Comparison of ENCODE assay signal across 8 cellular contexts in genomic region chr15:64092075-64092820, GRCh38. TPM values are rescaled to one million over a fixed set of nuclear protein-coding genes. Genes with fewer than 3 reads are reported as not detected.
DNase-seq lines count a peak whose midpoint lies in the region; ATAC-seq and TF ChIP-seq lines count a peak whose summit lies in the region.

No MANE protein-coding gene starts in this region.

- H3K9me3 Mint-ChIP-seq in activated naive CD4-positive, alpha-beta T cell treated with anti-CD3 and anti-CD28 coated beads, Interleukin-2, amount 10 ng/mL, durations not matched to agents 7 days and 5 days, result peaks cover 2% of the 10 kb centered on the region
- peaks cover 4% of the 10 kb centered on the region for H3K9me3 Mint-ChIP-seq in T-helper 2 cell treated with Interferon-gamma antibody and Interleukin-4, amounts not matched to agents 5 μg/mL and 100 μg/mL, for 36 hours

- peaks cover 24 to 41% of the 10 kb centered on the region in 2 donors for H3K4me1 ChIP-seq in thoracic aorta (ENCODE audit: control insufficient read depth in 1 of 2, low read depth in 2 of 2)

- peaks cover 11% of the 10 kb centered on the region for H3K36me3 ChIP-seq in thoracic aorta

- peak overlapping the region; percentile 69 to 88 for H3K4me3 ChIP-seq in foreskin fibroblast (ENCODE audit: low read depth in 1 of 2, low read length in 2 of 2)
- H3K4me3 ChIP-seq in thoracic aorta, result peak overlapping the region; percentile 83

- ATAC-seq in thoracic aorta (ENCODE audit: insufficient number of reproducible peaks, low FRiP score, low read depth) (no peak), GM18873 (IDR thresholded peaks at IDR 0.05; ENCODE audit: low FRiP score, unreplicated experiment) (no peak), HG03571 (IDR thresholded peaks at IDR 0.05; ENCODE audit: unreplicated experiment) (no peak)

- no peaks in the 10 kb centered on the region for H3K27me3 Mint-ChIP-seq in activated naive CD4-positive, alpha-beta T cell treated with anti-CD3 and anti-CD28 coated beads, Interleukin-2, amount 10 ng/mL, durations not matched to agents 7 days and 5 days
- no peaks in the 10 kb centered on the region for H3K27me3 Mint-ChIP-seq in T-helper 2 cell treated with Interferon-gamma antibody and Interleukin-4, amounts not matched to agents 5 μg/mL and 100 μg/mL, for 36 hours (ENCODE audit: low read depth)

- H3K36me3 Mint-ChIP-seq in activated naive CD4-positive, alpha-beta T cell treated with anti-CD3 and anti-CD28 coated beads, Interleukin-2, amount 10 ng/mL, durations not matched to agents 7 days and 5 days, result peaks cover 36% of the 10 kb centered on the region
- H3K36me3 Mint-ChIP-seq in T-helper 2 cell treated with Interferon-gamma antibody and Interleukin-4, amounts not matched to agents 5 μg/mL and 100 μg/mL, for 36 hours (ENCODE audit: low read depth), result peaks cover 30% of the 10 kb centered on the region

- H3K4me1 Mint-ChIP-seq in activated naive CD4-positive, alpha-beta T cell treated with anti-CD3 and anti-CD28 coated beads, Interleukin-2, amount 10 ng/mL, durations not matched to agents 7 days and 5 days, result peaks cover 70% of the 10 kb centered on the region
- peaks cover 41% of the 10 kb centered on the region for H3K4me1 Mint-ChIP-seq in T-helper 2 cell treated with Interferon-gamma antibody and Interleukin-4, amounts not matched to agents 5 μg/mL and 100 μg/mL, for 36 hours (ENCODE audit: low read depth)

- H3K4me3 Mint-ChIP-seq in activated naive CD4-positive, alpha-beta T cell treated with anti-CD3 and anti-CD28 coated beads, Interleukin-2, amount 10 ng/mL, durations not matched to agents 7 days and 5 days, result peak overlapping the region; percentile 95
- H3K4me3 Mint-ChIP-seq in T-helper 2 cell treated with Interferon-gamma antibody and Interleukin-4, amounts not matched to agents 5 μg/mL and 100 μg/mL, for 36 hours, result peak overlapping the region; percentile 99

- TF ChIP-seq CTCF in foreskin fibroblast (IDR thresholded peaks at IDR 0.05; ENCODE audit: low read depth, low read length) (no peak), thoracic aorta (IDR thresholded peaks at IDR 0.05) (no peak)

- no peaks in the 10 kb centered on the region for H3K9me3 ChIP-seq in thoracic aorta

- H3K27ac ChIP-seq in thoracic aorta, result no peak overlapping the region

- CTCF ChIA-PET in activated naive CD4-positive, alpha-beta T cell treated with anti-CD3 and anti-CD28 coated beads, Interleukin-2, amount 10 ng/mL, durations not matched to agents 7 days and 5 days (lab: Charles Lee), result interaction anchor here (0.9 to 1.9 kb wide), 8 partner anchors 9 to 81 kb away, joined by 3 to 10 read pairs (median 4); partner anchors contain the start of gene DAPK2

- no peaks in the 10 kb centered on the region for H3K27me3 ChIP-seq in thoracic aorta (replicated peaks; ENCODE audit: insufficient read depth)

- peak overlapping the region; percentile 98 for H3K27ac Mint-ChIP-seq in activated naive CD4-positive, alpha-beta T cell treated with anti-CD3 and anti-CD28 coated beads, Interleukin-2, amount 10 ng/mL, durations not matched to agents 7 days and 5 days
- H3K27ac Mint-ChIP-seq in T-helper 2 cell treated with Interferon-gamma antibody and Interleukin-4, amounts not matched to agents 5 μg/mL and 100 μg/mL, for 36 hours, result peak overlapping the region; percentile 96

- no peak for DNase-seq in activated naive CD4-positive, alpha-beta T cell treated with anti-CD3 and anti-CD28 coated beads, Interleukin-2, amount 10 ng/mL, durations not matched to agents 7 days and 5 days
- no peak for DNase-seq in activated naive CD4-positive, alpha-beta T cell (lab: John Stamatoyannopoulos, UW)
- no peak for DNase-seq in T-helper 2 cell treated with Interferon-gamma antibody and Interleukin-4, amounts not matched to agents 5 μg/mL and 100 μg/mL, for 36 hours (ENCODE audit: low spot score)
- no peak for DNase-seq in foreskin fibroblast
- DNase-seq in thoracic aorta (ENCODE audit: low spot score), result no peak
- no peak for DNase-seq in COR-L47 (lab: John Stamatoyannopoulos, UW)

RNA-seq across cellular contexts. Expression of gene CIAO2A, which starts 1.4 kb away (rescaled TPM):
- total RNA-seq in thoracic aorta, result 10 to 100 TPM; 16.9 to 24.4 TPM

RNA-seq across cellular contexts. Expression of gene SNX1, which starts 3.5 kb away (rescaled TPM):
- 100 to 1,000 TPM in 1 of 2 donors, 10 to 100 TPM in 1; 47.2 to 104 TPM for total RNA-seq in thoracic aorta

RNA-seq across cellular contexts. Expression of gene DAPK2, which starts 46.0 kb away (rescaled TPM):
- 10 to 100 TPM in 1 of 2 donors, 1 to 10 TPM in 1; 6.1 to 10.6 TPM for total RNA-seq in thoracic aorta

RNA-seq across cellular contexts. Expression of gene SNX22, which starts 59.3 kb away (rescaled TPM):
- under 1 TPM; 0.27 to 0.28 TPM for total RNA-seq in thoracic aorta
